22 cellular contexts compared by ENCODE assay signal in genomic region chr3:21237638-21238037, GRCh38.
"Had no signal": no experiment of that assay in that cellular context is flagged by ENCODE, and none has a peak within 500 bp of the region (broad histone marks: within the 10 kb centered on the region; RNA-seq: fewer than 3 reads in every experiment).

No MANE protein-coding gene starts in this region.

- ATAC-seq: gastrocnemius medialis; heart left ventricle; naive thymus-derived CD4-positive, alpha-beta T cell had no signal

- H3K36me3 Mint-ChIP-seq: activated naive CD4-positive, alpha-beta T cell treated with anti-CD3 and anti-CD28 coated beads, Interleukin-2, amount 50 U/mL, for 24 hours; brain; naive thymus-derived CD4-positive, alpha-beta T cell had no signal

- DNase-seq: activated CD4-positive, alpha-beta T cell treated with anti-CD3 and anti-CD28 coated beads, Interleukin-2, amount 50 U/mL, for 4 hours; activated gamma-delta T cell; caudate nucleus; endodermal cell; gastrocnemius medialis; heart left ventricle; kidney glomerular epithelial cell; mesenchymal stem cell; naive thymus-derived CD4-positive, alpha-beta T cell; ovary; stimulated activated CD4-positive, alpha-beta T cell treated with anti-CD3 and anti-CD28 coated beads, Interleukin-12 subunit alpha, Interleukin-12 subunit beta, amount 100 ng/mL, for 4 hours; stimulated activated CD4-positive, alpha-beta T cell treated with anti-CD3 and anti-CD28 coated beads, Interleukin-1b, Interleukin-23, amount 100 ng/mL, for 48 hours; stimulated activated CD8-positive, alpha-beta memory T cell treated with anti-CD3 and anti-CD28 coated beads, Interleukin-4, amount 100 ng/mL, for 48 hours; SW 1271; T-helper 2 cell; transverse colon; uterus; WERI-Rb-1 had no signal

- H3K27ac Mint-ChIP-seq: activated naive CD4-positive, alpha-beta T cell treated with anti-CD3 and anti-CD28 coated beads, Interleukin-2, amount 50 U/mL, for 24 hours; brain; endodermal cell; naive thymus-derived CD4-positive, alpha-beta T cell; stimulated activated naive CD8-positive, alpha-beta T cell treated with anti-CD3 and anti-CD28 coated beads, Interleukin-15, Interleukin-2, amounts not matched to agents 100 ng/mL and 50 ng/mL, for 24 hours had no signal

- H3K4me3 Mint-ChIP-seq: activated naive CD4-positive, alpha-beta T cell treated with anti-CD3 and anti-CD28 coated beads, Interleukin-2, amount 50 U/mL, for 24 hours; brain; endodermal cell; naive thymus-derived CD4-positive, alpha-beta T cell; stimulated activated naive CD8-positive, alpha-beta T cell treated with anti-CD3 and anti-CD28 coated beads, Interleukin-15, Interleukin-2, amounts not matched to agents 100 ng/mL and 50 ng/mL, for 24 hours had no signal

- H3K4me1 Mint-ChIP-seq: activated naive CD4-positive, alpha-beta T cell treated with anti-CD3 and anti-CD28 coated beads, Interleukin-2, amount 50 U/mL, for 24 hours; brain; naive thymus-derived CD4-positive, alpha-beta T cell had no signal

- H3K27me3 Mint-ChIP-seq: activated naive CD4-positive, alpha-beta T cell treated with anti-CD3 and anti-CD28 coated beads, Interleukin-2, amount 50 U/mL, for 24 hours; naive thymus-derived CD4-positive, alpha-beta T cell; stimulated activated naive CD8-positive, alpha-beta T cell treated with anti-CD3 and anti-CD28 coated beads, Interleukin-15, Interleukin-2, amounts not matched to agents 100 ng/mL and 50 ng/mL, for 24 hours had no signal

- H3K9me3 Mint-ChIP-seq: endodermal cell had no signal

- H3K4me3 ChIP-seq: gastrocnemius medialis, heart left ventricle, ovary, suprapubic skin, transverse colon, uterus had no signal
